1 cellular context compared by ENCODE assay signal in the genomic region with DNA sequence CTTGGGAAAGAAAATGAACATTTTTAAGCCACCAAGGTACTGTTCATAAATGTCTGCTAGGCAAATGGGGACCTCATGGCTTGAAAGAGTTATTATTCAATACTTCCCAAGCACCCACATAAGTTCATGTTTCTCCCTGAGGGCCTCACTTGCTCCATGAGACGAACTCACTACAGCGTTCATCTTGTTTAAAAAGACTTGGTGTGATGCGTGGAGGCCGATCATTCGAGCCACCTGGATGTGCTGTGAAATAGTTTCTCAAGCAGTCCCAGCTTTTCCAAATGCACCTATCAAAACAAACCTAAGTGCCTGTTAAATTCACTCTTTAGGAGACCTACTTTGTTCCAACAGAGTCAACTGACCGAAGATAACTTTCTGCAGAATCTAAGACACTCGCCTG.
TF ChIP-seq lines count a peak whose summit lies in the region.

No MANE protein-coding gene starts in this region.

TF ChIP-seq in GM12878, 131 proteins besides CTCF, POLR2A, EP300 and RAD21:
- TF ChIP-seq SMAD5 (IDR thresholded peaks at IDR 0.05; ENCODE audit: low read depth) (no peak), RCOR1 (conservative IDR thresholded peaks at IDR 0.05; ENCODE audit: low read depth, low read length) (no peak), ZSCAN29 (IDR thresholded peaks at IDR 0.05) (no peak), SRF (IDR thresholded peaks at IDR 0.05; ENCODE audit: low read depth in 2 of 2, low read length in 2 of 2) (no peak), TCF7 (IDR thresholded peaks at IDR 0.05; ENCODE audit: borderline replicate concordance) (no peak), CHD2 (IDR thresholded peaks at IDR 0.05; ENCODE audit: borderline replicate concordance, low read depth, low read length) (no peak), CBFB (IDR thresholded peaks at IDR 0.05; ENCODE audit: low read depth) (no peak), HCFC1 (IDR thresholded peaks at IDR 0.05; ENCODE audit: low read length) (no peak), HDAC2 (IDR thresholded peaks at IDR 0.05) (no peak)
- TF ChIP-seq, protein P1, sequence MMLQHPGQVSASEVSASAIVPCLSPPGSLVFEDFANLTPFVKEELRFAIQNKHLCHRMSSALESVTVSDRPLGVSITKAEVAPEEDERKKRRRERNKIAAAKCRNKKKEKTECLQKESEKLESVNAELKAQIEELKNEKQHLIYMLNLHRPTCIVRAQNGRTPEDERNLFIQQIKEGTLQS (IDR thresholded peaks at IDR 0.05; ENCODE audit: borderline replicate concordance, extremely low read depth, low read depth, low read length), result no peak
- TF ChIP-seq, protein P2, sequence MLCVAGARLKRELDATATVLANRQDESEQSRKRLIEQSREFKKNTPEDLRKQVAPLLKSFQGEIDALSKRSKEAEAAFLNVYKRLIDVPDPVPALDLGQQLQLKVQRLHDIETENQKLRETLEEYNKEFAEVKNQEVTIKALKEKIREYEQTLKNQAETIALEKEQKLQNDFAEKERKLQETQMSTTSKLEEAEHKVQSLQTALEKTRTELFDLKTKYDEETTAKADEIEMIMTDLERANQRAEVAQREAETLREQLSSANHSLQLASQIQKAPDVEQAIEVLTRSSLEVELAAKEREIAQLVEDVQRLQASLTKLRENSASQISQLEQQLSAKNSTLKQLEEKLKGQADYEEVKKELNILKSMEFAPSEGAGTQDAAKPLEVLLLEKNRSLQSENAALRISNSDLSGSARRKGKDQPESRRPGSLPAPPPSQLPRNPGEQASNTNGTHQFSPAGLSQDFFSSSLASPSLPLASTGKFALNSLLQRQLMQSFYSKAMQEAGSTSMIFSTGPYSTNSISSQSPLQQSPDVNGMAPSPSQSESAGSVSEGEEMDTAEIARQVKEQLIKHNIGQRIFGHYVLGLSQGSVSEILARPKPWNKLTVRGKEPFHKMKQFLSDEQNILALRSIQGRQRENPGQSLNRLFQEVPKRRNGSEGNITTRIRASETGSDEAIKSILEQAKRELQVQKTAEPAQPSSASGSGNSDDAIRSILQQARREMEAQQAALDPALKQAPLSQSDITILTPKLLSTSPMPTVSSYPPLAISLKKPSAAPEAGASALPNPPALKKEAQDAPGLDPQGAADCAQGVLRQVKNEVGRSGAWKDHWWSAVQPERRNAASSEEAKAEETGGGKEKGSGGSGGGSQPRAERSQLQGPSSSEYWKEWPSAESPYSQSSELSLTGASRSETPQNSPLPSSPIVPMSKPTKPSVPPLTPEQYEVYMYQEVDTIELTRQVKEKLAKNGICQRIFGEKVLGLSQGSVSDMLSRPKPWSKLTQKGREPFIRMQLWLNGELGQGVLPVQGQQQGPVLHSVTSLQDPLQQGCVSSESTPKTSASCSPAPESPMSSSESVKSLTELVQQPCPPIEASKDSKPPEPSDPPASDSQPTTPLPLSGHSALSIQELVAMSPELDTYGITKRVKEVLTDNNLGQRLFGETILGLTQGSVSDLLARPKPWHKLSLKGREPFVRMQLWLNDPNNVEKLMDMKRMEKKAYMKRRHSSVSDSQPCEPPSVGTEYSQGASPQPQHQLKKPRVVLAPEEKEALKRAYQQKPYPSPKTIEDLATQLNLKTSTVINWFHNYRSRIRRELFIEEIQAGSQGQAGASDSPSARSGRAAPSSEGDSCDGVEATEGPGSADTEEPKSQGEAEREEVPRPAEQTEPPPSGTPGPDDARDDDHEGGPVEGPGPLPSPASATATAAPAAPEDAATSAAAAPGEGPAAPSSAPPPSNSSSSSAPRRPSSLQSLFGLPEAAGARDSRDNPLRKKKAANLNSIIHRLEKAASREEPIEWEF (IDR thresholded peaks at IDR 0.05; ENCODE audit: insufficient replicate concordance, low read depth, low read length), result no peak
- TF ChIP-seq, protein P3, sequence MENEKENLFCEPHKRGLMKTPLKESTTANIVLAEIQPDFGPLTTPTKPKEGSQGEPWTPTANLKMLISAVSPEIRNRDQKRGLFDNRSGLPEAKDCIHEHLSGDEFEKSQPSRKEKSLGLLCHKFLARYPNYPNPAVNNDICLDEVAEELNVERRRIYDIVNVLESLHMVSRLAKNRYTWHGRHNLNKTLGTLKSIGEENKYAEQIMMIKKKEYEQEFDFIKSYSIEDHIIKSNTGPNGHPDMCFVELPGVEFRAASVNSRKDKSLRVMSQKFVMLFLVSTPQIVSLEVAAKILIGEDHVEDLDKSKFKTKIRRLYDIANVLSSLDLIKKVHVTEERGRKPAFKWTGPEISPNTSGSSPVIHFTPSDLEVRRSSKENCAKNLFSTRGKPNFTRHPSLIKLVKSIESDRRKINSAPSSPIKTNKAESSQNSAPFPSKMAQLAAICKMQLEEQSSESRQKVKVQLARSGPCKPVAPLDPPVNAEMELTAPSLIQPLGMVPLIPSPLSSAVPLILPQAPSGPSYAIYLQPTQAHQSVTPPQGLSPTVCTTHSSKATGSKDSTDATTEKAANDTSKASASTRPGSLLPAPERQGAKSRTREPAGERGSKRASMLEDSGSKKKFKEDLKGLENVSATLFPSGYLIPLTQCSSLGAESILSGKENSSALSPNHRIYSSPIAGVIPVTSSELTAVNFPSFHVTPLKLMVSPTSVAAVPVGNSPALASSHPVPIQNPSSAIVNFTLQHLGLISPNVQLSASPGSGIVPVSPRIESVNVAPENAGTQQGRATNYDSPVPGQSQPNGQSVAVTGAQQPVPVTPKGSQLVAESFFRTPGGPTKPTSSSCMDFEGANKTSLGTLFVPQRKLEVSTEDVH (IDR thresholded peaks at IDR 0.05; ENCODE audit: low read depth, partially characterized antibody), result no peak
- TF ChIP-seq, protein P4, sequence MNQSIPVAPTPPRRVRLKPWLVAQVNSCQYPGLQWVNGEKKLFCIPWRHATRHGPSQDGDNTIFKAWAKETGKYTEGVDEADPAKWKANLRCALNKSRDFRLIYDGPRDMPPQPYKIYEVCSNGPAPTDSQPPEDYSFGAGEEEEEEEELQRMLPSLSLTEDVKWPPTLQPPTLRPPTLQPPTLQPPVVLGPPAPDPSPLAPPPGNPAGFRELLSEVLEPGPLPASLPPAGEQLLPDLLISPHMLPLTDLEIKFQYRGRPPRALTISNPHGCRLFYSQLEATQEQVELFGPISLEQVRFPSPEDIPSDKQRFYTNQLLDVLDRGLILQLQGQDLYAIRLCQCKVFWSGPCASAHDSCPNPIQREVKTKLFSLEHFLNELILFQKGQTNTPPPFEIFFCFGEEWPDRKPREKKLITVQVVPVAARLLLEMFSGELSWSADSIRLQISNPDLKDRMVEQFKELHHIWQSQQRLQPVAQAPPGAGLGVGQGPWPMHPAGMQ (IDR thresholded peaks at IDR 0.05; ENCODE audit: borderline replicate concordance), result no peak
- TF ChIP-seq, protein P5, sequence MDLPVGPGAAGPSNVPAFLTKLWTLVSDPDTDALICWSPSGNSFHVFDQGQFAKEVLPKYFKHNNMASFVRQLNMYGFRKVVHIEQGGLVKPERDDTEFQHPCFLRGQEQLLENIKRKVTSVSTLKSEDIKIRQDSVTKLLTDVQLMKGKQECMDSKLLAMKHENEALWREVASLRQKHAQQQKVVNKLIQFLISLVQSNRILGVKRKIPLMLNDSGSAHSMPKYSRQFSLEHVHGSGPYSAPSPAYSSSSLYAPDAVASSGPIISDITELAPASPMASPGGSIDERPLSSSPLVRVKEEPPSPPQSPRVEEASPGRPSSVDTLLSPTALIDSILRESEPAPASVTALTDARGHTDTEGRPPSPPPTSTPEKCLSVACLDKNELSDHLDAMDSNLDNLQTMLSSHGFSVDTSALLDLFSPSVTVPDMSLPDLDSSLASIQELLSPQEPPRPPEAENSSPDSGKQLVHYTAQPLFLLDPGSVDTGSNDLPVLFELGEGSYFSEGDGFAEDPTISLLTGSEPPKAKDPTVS (IDR thresholded peaks at IDR 0.05; ENCODE audit: low read depth, low read length), result no peak
- TF ChIP-seq, protein P6, sequence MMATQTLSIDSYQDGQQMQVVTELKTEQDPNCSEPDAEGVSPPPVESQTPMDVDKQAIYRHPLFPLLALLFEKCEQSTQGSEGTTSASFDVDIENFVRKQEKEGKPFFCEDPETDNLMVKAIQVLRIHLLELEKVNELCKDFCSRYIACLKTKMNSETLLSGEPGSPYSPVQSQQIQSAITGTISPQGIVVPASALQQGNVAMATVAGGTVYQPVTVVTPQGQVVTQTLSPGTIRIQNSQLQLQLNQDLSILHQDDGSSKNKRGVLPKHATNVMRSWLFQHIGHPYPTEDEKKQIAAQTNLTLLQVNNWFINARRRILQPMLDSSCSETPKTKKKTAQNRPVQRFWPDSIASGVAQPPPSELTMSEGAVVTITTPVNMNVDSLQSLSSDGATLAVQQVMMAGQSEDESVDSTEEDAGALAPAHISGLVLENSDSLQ (IDR thresholded peaks at IDR 0.05), result no peak
